14 cellular contexts compared by ENCODE assay signal in the genomic region with DNA sequence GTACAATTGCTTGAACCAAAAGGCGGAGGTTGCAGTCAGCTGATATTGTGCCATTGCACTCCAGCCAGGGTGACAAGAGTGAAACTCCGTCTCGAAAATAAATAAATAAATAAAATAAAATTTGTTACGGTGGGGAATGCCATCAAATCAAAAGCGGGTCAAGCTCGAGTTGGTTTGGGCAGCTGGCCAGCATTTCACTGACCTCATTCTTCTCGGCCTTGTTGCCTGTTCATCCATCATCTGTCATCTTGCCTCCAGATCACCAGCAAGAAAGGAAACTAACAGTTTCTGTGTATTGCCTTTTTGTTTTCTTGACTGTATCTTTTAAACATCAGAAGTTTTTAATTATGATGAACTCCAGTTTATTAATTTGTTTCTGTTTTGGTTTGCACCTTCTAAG. TPM values are rescaled to one million over a fixed set of nuclear protein-coding genes. Genes with fewer than 3 reads are reported as not detected.
DNase-seq lines count a peak whose midpoint lies in the region; ATAC-seq lines count a peak whose summit lies in the region.
"Had no signal": no experiment of that assay in that cellular context is flagged by ENCODE, and none has a peak within 500 bp of the region (broad histone marks: within the 10 kb centered on the region; RNA-seq: fewer than 3 reads in every experiment).

No MANE protein-coding gene starts in this region.

- no peak overlapping the region for H3K4me3 ChIP-seq in GM23248

- ATAC-seq in HG03457 (IDR thresholded peaks at IDR 0.05; ENCODE audit: unreplicated experiment): no peak

- H3K9ac ChIP-seq in GM23248: no peak overlapping the region

- no peak overlapping the region for H3K4me2 ChIP-seq in GM23248 (ENCODE audit: unreplicated experiment)

- no peaks in the 10 kb centered on the region for H3K27me3 ChIP-seq in GM23248 (replicated peaks; ENCODE audit: insufficient read depth)

- H3K9me2 ChIP-seq in GM23248 (ENCODE audit: insufficient read depth): no peaks in the 10 kb centered on the region

- peak; percentile 39 for DNase-seq in Caki2 (ENCODE audit: low read depth)
- DNase-seq in RPMI7951 (ENCODE audit: low read depth): peak; percentile 42
- DNase-seq in cerebellar cortex (ENCODE audit: low spot score): peak; percentile 11
- DNase-seq in medulla oblongata (ENCODE audit: extremely low spot score): peak; percentile 26
- no peak for DNase-seq in GM23248
- DNase-seq in Ammon's horn (ENCODE audit: low spot score): no peak
- no peak for DNase-seq in SHP77 treated with DMSO at 0.1 percent for 48 hours (lab: John Stamatoyannopoulos, UW)
- DNase-seq: COR-L47, GOT3, NCI-H1417, NCI-H1930, NCI-H526, RPMI8226 had no signal

- no peaks in the 10 kb centered on the region for H4K20me1 ChIP-seq in GM23248 (ENCODE audit: insufficient read depth)

- no peaks in the 10 kb centered on the region for H3F3A ChIP-seq in GM23248 (ENCODE audit: insufficient read depth)

- H3K36me3 ChIP-seq in GM23248 (ENCODE audit: low read depth): no peaks in the 10 kb centered on the region

- no peaks in the 10 kb centered on the region for H3K4me1 ChIP-seq in GM23248 (ENCODE audit: insufficient read depth)

- in situ Hi-C loops in Caki2 (cut with HindIII; ENCODE audit: low pct_unique_long_range_greater_than_20kb, low sequenced_read_pairs) (no loop called here), GM23248 (cut with MboI) (no loop called here)

- H3K27ac ChIP-seq in GM23248: no peak overlapping the region

- H3K9me3 ChIP-seq in GM23248 (ENCODE audit: low read depth): peaks cover 2% of the 10 kb centered on the region

- no peak overlapping the region for H2AFZ ChIP-seq in GM23248

- H3K79me2 ChIP-seq in GM23248 (ENCODE audit: insufficient read depth): no peaks in the 10 kb centered on the region

- WGBS in GM23248 (ENCODE audit: low coverage in 1 of 2, low lambda C conversion rate in 2 of 2, missing lambda C conversion rate in 2 of 2), 2 experiments: 8 to 10% methylated on average over 7 of the region's 7 CpGs

RNA-seq across cellular contexts. Expression of gene KLHL2, which starts 31.5 kb away (rescaled TPM):
- 3.5 and 10.1 TPM in 2 replicates for total RNA-seq in Caki2 (2014; rRNA removed; shearing (Covaris generic); ENCODE audit: low replicate concordance)
- total RNA-seq in RPMI7951 (2014; rRNA removed; shearing (Covaris generic)): 13.0 and 14.2 TPM in 2 replicates
- 14.8 and 20.2 TPM in 2 replicates for total RNA-seq in GM23248 (2014; rRNA removed; shearing (Covaris generic))
- 10.9 and 11.0 TPM in 2 replicates for polyA plus RNA-seq in GM23248 (2016; fragmentation: Nextera tagmentation; extraction: Ambion mirVana)

Comparison
In these comparisons a context has a peak if more than half of its experiments do, and no peak if none do; other contexts are left out.
1. DNase-seq: peak in Caki2 (single experiment), RPMI7951 (single experiment), cerebellar cortex (single experiment) and medulla oblongata (single experiment); none in GM23248 (single experiment), Ammon's horn (single experiment) and SHP77 treated with DMSO at 0.1 percent for 48 hours (single experiment).